In genomic region chr2:232741284-232741683, GRCh38 we compare ENCODE assay signal across 29 cellular contexts. TPM values are rescaled to one million over a fixed set of nuclear protein-coding genes. Genes with fewer than 3 reads are reported as not detected.
"Had no signal": no experiment of that assay in that cellular context is flagged by ENCODE, and none has a peak within 500 bp of the region (broad histone marks: within the 10 kb centered on the region; RNA-seq: fewer than 3 reads in every experiment).

No MANE protein-coding gene starts in this region.

- DNase-seq: effector memory CD8-positive, alpha-beta T cell; esophagus squamous epithelium; foreskin fibroblast; glutamatergic neuron; kidney; left cardiac atrium; left ventricle myocardium inferior; lower lobe of right lung; posterior cingulate gyrus; spleen; stimulated activated CD4-positive, alpha-beta T cell treated with anti-CD3 and anti-CD28 coated beads, Interleukin-15, amount 100 ng/mL, for 24 hours; stimulated activated CD4-positive, alpha-beta T cell treated with anti-CD3 and anti-CD28 coated beads, Interleukin-1b, Interleukin-23, amount 100 ng/mL, for 48 hours; stimulated activated CD4-positive, alpha-beta T cell treated with anti-CD3 and anti-CD28 coated beads, Interleukin-4, amount 100 ng/mL, for 24 hours; testis; upper lobe of right lung had no signal

- H3K27me3 ChIP-seq: esophagus squamous epithelium, gastroesophageal sphincter, neutrophil, spleen, testis, tibial nerve, upper lobe of right lung had no signal

- H3K4me3 Mint-ChIP-seq: effector memory CD8-positive, alpha-beta T cell; memory B cell; mesothelial cell of epicardium; nephron; stimulated activated memory B cell treated with anti-CD40 and anti-IgM and Interleukin-4, amounts not matched to agents 10 μg/mL and 1 μg/mL and 100 μg/mL, for 72 hours; stimulated activated naive CD8-positive, alpha-beta T cell treated with anti-CD3 and anti-CD28 coated beads, Interleukin-15, Interleukin-2, amounts not matched to agents 100 ng/mL and 50 ng/mL, for 24 hours had no signal

- H3K4me3 ChIP-seq: esophagus squamous epithelium, gastroesophageal sphincter, left ventricle myocardium inferior, lower lobe of right lung, spleen, testis, tibial nerve, upper lobe of right lung had no signal

- H3K4me1 Mint-ChIP-seq: mesothelial cell of epicardium, nephron had no signal

- H3K27me3 Mint-ChIP-seq: effector memory CD8-positive, alpha-beta T cell; memory B cell; stimulated activated memory B cell treated with anti-CD40 and anti-IgM and Interleukin-4, amounts not matched to agents 10 μg/mL and 1 μg/mL and 100 μg/mL, for 72 hours; stimulated activated naive CD8-positive, alpha-beta T cell treated with anti-CD3 and anti-CD28 coated beads, Interleukin-15, Interleukin-2, amounts not matched to agents 100 ng/mL and 50 ng/mL, for 24 hours had no signal

- H3K27ac ChIP-seq: epithelial cell of prostate, esophagus squamous epithelium, gastroesophageal sphincter, left ventricle myocardium inferior, lower lobe of right lung, neutrophil, spleen, testis, tibial nerve, upper lobe of right lung had no signal

- H3K27ac Mint-ChIP-seq: effector memory CD8-positive, alpha-beta T cell; memory B cell; mesothelial cell of epicardium; nephron; stimulated activated memory B cell treated with anti-CD40 and anti-IgM and Interleukin-4, amounts not matched to agents 10 μg/mL and 1 μg/mL and 100 μg/mL, for 72 hours; stimulated activated naive CD8-positive, alpha-beta T cell treated with anti-CD3 and anti-CD28 coated beads, Interleukin-15, Interleukin-2, amounts not matched to agents 100 ng/mL and 50 ng/mL, for 24 hours had no signal

- H3K9me3 ChIP-seq: esophagus squamous epithelium, gastroesophageal sphincter, left ventricle myocardium inferior, lower lobe of right lung, neutrophil, spleen, testis, tibial nerve, upper lobe of right lung had no signal

- H3K4me1 ChIP-seq: esophagus squamous epithelium, gastroesophageal sphincter, left ventricle myocardium inferior, lower lobe of right lung, spleen, testis, tibial nerve, upper lobe of right lung had no signal

- H3K9me3 Mint-ChIP-seq: effector memory CD8-positive, alpha-beta T cell; memory B cell; mesothelial cell of epicardium; nephron; stimulated activated memory B cell treated with anti-CD40 and anti-IgM and Interleukin-4, amounts not matched to agents 10 μg/mL and 1 μg/mL and 100 μg/mL, for 72 hours; stimulated activated naive CD8-positive, alpha-beta T cell treated with anti-CD3 and anti-CD28 coated beads, Interleukin-15, Interleukin-2, amounts not matched to agents 100 ng/mL and 50 ng/mL, for 24 hours had no signal

RNA-seq across cellular contexts. Expression of gene KCNJ13, which starts 35.1 kb away (rescaled TPM):
- total RNA-seq: esophagus squamous epithelium, gastroesophageal sphincter, kidney, left cardiac atrium, left ventricle myocardium inferior, lower lobe of right lung, myocyte, osteocyte, pulmonary artery endothelial cell, sciatic nerve, skeletal muscle tissue, spleen, tibial nerve, upper lobe of right lung had no signal
